8 cellular contexts compared by ENCODE assay signal in genomic region chr9:105114956-105115728, GRCh38.
A peak's percentile ranks its signal among the peaks of the same experiment; 100 is the strongest.
DNase-seq lines count a peak whose midpoint lies in the region; ATAC-seq lines count a peak whose summit lies in the region.

No MANE protein-coding gene starts in this region.

- peak overlapping the region; percentile 70 for H3K4me3 Mint-ChIP-seq in activated naive CD4-positive, alpha-beta T cell treated with anti-CD3 and anti-CD28 coated beads, Interleukin-2, amount 50 U/mL, for 24 hours

- no peaks in the 10 kb centered on the region for H3K36me3 Mint-ChIP-seq in activated naive CD4-positive, alpha-beta T cell treated with anti-CD3 and anti-CD28 coated beads, Interleukin-2, amount 50 U/mL, for 24 hours

- no peaks in the 10 kb centered on the region for H3K9me3 Mint-ChIP-seq in activated naive CD4-positive, alpha-beta T cell treated with anti-CD3 and anti-CD28 coated beads, Interleukin-2, amount 50 U/mL, for 24 hours

- DNase-seq in GM04503 (ENCODE audit: low read depth) = peak; percentile 17
- peak; percentile 38 for DNase-seq in LoVo (ENCODE audit: low spot score)
- DNase-seq in mucosa of gallbladder (ENCODE audit: low spot score) = peak; percentile 50
- no peak for DNase-seq in DMS114 treated with DMSO at 0.1 percent for 48 hours (lab: John Stamatoyannopoulos, UW; ENCODE audit: unreplicated experiment)
- DNase-seq in effector CD4-positive, alpha-beta T cell = no peak
- DNase-seq in cerebellar cortex (ENCODE audit: low spot score) = no peak

- H3K4me1 Mint-ChIP-seq in activated naive CD4-positive, alpha-beta T cell treated with anti-CD3 and anti-CD28 coated beads, Interleukin-2, amount 50 U/mL, for 24 hours = peaks cover 34% of the 10 kb centered on the region

- H3K27me3 Mint-ChIP-seq in activated naive CD4-positive, alpha-beta T cell treated with anti-CD3 and anti-CD28 coated beads, Interleukin-2, amount 50 U/mL, for 24 hours = no peaks in the 10 kb centered on the region

- H3K27ac Mint-ChIP-seq in activated naive CD4-positive, alpha-beta T cell treated with anti-CD3 and anti-CD28 coated beads, Interleukin-2, amount 50 U/mL, for 24 hours = peak overlapping the region; percentile 65

- peak; percentile 81 for ATAC-seq in GM21528 (IDR thresholded peaks at IDR 0.05; ENCODE audit: low FRiP score, unreplicated experiment)

Comparison
In these comparisons a context has a peak if more than half of its experiments do, and no peak if none do; other contexts are left out.
1. DNase-seq: peak in GM04503 (single experiment), LoVo (single experiment) and mucosa of gallbladder (single experiment); none in DMS114 treated with DMSO at 0.1 percent for 48 hours (single experiment), effector CD4-positive, alpha-beta T cell (single experiment) and cerebellar cortex (single experiment).